1 cellular context compared by ENCODE assay signal in the genomic region with DNA sequence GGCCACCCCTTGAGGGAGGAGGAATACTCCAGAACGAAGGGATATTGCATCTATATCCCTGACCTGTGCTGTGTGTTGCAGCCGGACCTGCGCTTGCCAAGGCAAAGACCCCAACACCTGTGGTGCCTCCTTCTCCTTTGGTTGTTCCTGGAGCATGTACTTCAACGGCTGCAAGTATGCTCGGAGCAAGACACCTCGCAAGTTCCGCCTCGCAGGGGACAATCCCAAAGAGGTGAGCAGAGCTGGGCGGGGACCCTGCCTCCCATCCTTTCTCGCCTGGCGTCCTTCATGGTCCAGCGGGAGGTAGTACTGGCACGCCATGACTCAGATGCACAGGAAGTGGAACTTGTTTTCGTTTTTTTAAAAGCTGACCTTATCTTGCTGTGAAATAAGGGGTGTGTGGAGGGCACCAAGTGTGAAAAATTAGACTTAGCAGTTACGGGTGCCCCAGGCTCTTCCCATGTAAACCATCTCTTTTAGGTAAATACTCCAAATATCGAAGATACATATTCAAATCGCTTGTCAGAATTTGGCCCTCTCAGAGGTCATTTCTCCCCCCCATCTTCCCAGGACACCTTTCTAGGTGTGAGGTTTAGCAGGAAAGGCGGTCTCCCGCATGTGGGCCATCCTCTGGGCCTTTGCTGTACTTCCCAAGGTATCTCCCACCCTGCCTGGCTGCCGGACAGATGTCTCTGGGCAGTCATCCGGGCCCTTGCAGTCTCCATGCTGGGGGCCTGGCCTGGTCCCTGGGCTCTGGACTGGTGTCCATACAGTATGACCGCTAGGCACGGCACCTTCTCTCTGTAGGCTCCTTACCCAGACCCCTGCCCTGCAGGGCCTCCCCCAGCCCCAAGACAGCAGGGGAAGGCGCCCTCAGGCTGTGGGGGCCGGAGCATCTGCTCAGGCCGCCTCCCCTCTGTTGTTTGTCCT.
TF ChIP-seq lines count a peak whose summit lies in the region.

No MANE protein-coding gene starts in this region.

TF ChIP-seq in HepG2, 621 proteins besides CTCF, POLR2A, EP300 and RAD21:
- TF ChIP-seq SMAD1 (CRISPR knock-in tag; IDR thresholded peaks at IDR 0.05; ENCODE audit: borderline replicate concordance, low read depth), result no peak
- TF ChIP-seq ZMYM3 (CRISPR knock-in tag; IDR thresholded peaks at IDR 0.05), result no peak
- TF ChIP-seq RFX5 (IDR thresholded peaks at IDR 0.05; ENCODE audit: low read depth, low read length), result no peak
- no peak for TF ChIP-seq NFE2 (CRISPR knock-in tag; IDR thresholded peaks at IDR 0.05)
- TF ChIP-seq CHD2 (IDR thresholded peaks at IDR 0.05; ENCODE audit: low read depth, low read length), result no peak
- TF ChIP-seq, protein P1, sequence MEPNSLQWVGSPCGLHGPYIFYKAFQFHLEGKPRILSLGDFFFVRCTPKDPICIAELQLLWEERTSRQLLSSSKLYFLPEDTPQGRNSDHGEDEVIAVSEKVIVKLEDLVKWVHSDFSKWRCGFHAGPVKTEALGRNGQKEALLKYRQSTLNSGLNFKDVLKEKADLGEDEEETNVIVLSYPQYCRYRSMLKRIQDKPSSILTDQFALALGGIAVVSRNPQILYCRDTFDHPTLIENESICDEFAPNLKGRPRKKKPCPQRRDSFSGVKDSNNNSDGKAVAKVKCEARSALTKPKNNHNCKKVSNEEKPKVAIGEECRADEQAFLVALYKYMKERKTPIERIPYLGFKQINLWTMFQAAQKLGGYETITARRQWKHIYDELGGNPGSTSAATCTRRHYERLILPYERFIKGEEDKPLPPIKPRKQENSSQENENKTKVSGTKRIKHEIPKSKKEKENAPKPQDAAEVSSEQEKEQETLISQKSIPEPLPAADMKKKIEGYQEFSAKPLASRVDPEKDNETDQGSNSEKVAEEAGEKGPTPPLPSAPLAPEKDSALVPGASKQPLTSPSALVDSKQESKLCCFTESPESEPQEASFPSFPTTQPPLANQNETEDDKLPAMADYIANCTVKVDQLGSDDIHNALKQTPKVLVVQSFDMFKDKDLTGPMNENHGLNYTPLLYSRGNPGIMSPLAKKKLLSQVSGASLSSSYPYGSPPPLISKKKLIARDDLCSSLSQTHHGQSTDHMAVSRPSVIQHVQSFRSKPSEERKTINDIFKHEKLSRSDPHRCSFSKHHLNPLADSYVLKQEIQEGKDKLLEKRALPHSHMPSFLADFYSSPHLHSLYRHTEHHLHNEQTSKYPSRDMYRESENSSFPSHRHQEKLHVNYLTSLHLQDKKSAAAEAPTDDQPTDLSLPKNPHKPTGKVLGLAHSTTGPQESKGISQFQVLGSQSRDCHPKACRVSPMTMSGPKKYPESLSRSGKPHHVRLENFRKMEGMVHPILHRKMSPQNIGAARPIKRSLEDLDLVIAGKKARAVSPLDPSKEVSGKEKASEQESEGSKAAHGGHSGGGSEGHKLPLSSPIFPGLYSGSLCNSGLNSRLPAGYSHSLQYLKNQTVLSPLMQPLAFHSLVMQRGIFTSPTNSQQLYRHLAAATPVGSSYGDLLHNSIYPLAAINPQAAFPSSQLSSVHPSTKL (CRISPR knock-in tag; IDR thresholded peaks at IDR 0.05), result no peak
- TF ChIP-seq ZNF775 (CRISPR knock-in tag; IDR thresholded peaks at IDR 0.05; ENCODE audit: borderline replicate concordance), result no peak
- no peak for TF ChIP-seq RAD51 (IDR thresholded peaks at IDR 0.05; ENCODE audit: borderline replicate concordance)
- TF ChIP-seq ZNF550 (CRISPR knock-in tag; IDR thresholded peaks at IDR 0.05; ENCODE audit: borderline replicate concordance), result no peak
- TF ChIP-seq ZSCAN22 (CRISPR knock-in tag; IDR thresholded peaks at IDR 0.05), result no peak
- TF ChIP-seq KAT2B (IDR thresholded peaks at IDR 0.05; ENCODE audit: borderline replicate concordance, low read depth, low read length), result no peak
- TF ChIP-seq, protein P2, sequence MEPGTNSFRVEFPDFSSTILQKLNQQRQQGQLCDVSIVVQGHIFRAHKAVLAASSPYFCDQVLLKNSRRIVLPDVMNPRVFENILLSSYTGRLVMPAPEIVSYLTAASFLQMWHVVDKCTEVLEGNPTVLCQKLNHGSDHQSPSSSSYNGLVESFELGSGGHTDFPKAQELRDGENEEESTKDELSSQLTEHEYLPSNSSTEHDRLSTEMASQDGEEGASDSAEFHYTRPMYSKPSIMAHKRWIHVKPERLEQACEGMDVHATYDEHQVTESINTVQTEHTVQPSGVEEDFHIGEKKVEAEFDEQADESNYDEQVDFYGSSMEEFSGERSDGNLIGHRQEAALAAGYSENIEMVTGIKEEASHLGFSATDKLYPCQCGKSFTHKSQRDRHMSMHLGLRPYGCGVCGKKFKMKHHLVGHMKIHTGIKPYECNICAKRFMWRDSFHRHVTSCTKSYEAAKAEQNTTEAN (CRISPR knock-in tag; conservative IDR thresholded peaks at IDR 0.05), result no peak
